Comparison of ENCODE assay signal across 14 cellular contexts in the genomic region with DNA sequence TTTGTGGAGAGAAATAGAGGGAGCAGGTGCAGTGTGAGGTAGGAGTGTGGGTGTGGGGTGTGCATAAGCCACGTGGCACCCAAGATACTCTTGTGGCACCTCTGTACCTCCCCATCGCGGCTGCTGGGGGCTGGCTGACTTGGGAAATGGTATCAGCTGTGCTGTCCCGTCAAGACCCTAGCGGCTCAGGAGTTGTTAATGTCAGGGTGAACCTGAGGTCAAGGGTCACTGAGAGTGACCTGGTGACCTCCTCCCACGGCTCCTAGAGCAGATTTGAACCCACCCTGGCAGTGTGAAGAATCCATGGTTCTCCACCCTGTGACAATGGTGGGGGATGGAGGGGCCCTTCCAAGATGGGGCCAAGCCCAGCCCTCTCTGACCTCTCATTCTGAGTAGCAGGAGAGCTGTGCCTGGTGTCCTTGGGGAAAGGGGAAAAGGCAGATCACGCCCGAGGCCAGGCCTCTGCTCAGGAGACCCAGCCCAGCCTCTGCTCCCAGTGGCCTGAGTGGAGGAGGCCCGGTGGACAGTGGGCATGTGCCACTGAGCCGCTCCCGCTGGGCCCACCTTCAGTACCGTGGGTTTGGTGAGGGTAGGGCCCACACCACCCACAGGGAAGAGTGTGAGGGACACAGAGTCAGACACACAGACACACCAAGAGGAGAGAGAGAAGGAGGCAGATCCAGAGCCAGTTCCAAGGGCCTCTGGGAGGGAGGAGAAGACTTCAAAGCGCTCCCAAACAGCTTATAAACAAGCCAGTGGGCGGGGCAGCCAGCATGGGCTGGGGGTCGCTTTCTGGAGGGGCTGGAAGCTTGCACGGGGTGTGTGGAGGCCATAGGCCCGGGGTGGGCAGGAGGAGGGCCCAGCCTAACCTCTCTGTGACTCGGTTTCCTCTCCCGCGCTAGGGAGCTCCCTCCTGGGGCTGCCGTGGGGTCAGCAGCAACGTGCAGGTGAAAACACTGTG. TPM values are rescaled to one million over a fixed set of nuclear protein-coding genes. Genes with fewer than 3 reads are reported as not detected.
"Had no signal": no experiment of that assay in that cellular context is flagged by ENCODE, and none has a peak within 500 bp of the region (broad histone marks: within the 10 kb centered on the region; RNA-seq: fewer than 3 reads in every experiment).

No MANE protein-coding gene starts in this region.

- ATAC-seq: stimulated activated naive CD8-positive, alpha-beta T cell treated with anti-CD3 and anti-CD28 coated beads, Interleukin-15, Interleukin-2, amounts not matched to agents 100 U/mL and 50 U/mL, for 24 hours had no signal

- DNase-seq: activated CD4-positive, alpha-beta memory T cell treated with anti-CD3 and anti-CD28 coated beads for 36 hours; activated T-cell treated with anti-CD3 and anti-CD28 coated beads, Interleukin-2, amount 50 U/mL, for 48 hours; effector CD4-positive, alpha-beta T cell; foreskin melanocyte; midbrain; stimulated activated CD4-positive, alpha-beta T cell treated with anti-CD3 and anti-CD28 coated beads, Interleukin-4, amount 100 ng/mL, for 1 hour; stimulated activated CD8-positive, alpha-beta memory T cell treated with anti-CD3 and anti-CD28 coated beads, Interleukin-4, amount 100 ng/mL, for 48 hours; stimulated activated naive CD8-positive, alpha-beta T cell treated with anti-CD3 and anti-CD28 coated beads, Interleukin-15, Interleukin-2, amounts not matched to agents 100 U/mL and 50 U/mL, for 24 hours had no signal

- H3K9me3 ChIP-seq: suprapubic skin had no signal

- H3K27me3 ChIP-seq: cardiac muscle cell had no signal

- H3K27ac ChIP-seq: cardiac muscle cell, suprapubic skin had no signal

- FAIRE-seq: astrocyte, colon had no signal

- H3K4me3 ChIP-seq: cardiac muscle cell, suprapubic skin had no signal

- H3K36me3 ChIP-seq: cardiac muscle cell, suprapubic skin had no signal

RNA-seq across cellular contexts. Expression of gene WFIKKN2, which starts 2.8 kb away (rescaled TPM):
- total RNA-seq: activated CD4-positive, alpha-beta memory T cell treated with anti-CD3 and anti-CD28 coated beads for 36 hours; cardiac muscle cell; kidney epithelial cell; pulmonary artery endothelial cell had no signal
